In the genomic region with DNA sequence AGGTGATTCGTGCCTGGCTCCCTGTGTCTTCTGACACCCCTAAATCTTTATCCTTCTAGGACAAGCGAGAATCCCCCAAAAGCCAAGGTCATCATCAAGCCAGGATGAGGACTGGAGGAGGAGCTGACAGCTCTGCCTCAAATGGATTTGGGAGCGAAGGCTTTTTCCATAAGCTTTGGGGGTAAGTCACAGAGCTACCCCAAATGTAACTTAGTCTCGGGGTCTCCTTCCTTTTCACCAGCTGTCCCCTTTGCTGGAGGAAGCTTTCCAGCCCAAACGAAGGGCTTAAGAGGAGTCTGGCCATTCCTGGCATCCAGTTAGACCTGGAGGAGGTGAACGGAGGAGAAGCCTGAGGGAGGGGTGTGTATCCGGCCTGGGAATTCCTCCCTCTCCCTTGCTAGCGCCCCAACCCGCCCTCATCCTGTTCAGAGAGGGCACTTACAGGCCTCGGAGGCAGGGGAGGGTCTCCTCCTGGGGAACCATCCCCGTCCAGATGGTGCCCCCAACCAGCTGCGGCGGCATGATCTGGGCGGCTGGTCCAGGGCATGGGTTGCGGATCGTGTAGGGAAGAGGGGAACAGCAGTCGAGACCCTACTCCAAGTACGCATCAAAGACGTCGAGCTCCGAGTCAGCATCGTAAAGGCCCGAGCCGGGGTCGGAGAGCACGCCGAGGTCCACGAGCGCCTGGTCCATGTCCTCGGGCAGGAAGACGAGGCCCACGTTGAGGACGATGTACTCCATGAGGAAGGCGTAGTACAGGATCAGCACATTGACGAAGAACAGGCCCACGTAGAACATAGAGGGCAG, we compare ENCODE assay signal across 8 cellular contexts. TPM values are rescaled to one million over a fixed set of nuclear protein-coding genes. Genes with fewer than 3 reads are reported as not detected.
DNase-seq lines count a peak whose midpoint lies in the region; ATAC-seq and TF ChIP-seq lines count a peak whose summit lies in the region.

No MANE protein-coding gene starts in this region.

- H3K4me3 Mint-ChIP-seq in CD4-positive, alpha-beta memory T cell: peak overlapping the region; percentile 84 to 94 (median 92)

- H3K27me3 Mint-ChIP-seq in CD4-positive, alpha-beta memory T cell: no peaks in the 10 kb centered on the region

- POLR2A ChIA-PET in CD4-positive, alpha-beta memory T cell (lab: Charles Lee; ENCODE audit: partially characterized antibody): interaction anchor here (0.6 to 3.6 kb wide), 6 partner anchors 19 to 1850 kb away, joined by 3 to 15 read pairs (median 5); a partner anchor contains a TSS

- 2 to 6% methylated on average over 10 to 33 of the region's 36 CpGs for WGBS in body of pancreas, 2 donors
- WGBS in mesodermal cell (ENCODE audit: insufficient coverage in 2 of 2), 2 experiments: 14 to 23% methylated on average over 11 to 17 of the region's 36 CpGs

- no peak for TF ChIP-seq POLR2A in body of pancreas (IDR thresholded peaks at IDR 0.05)

- peaks cover 85% of the 10 kb centered on the region for H3K4me1 ChIP-seq in CD4-positive, alpha-beta memory T cell (ENCODE audit: insufficient read depth, low read length)
- H3K4me1 ChIP-seq in body of pancreas (peaks cover 81% of the 10 kb centered on the region), mesodermal cell (ENCODE audit: control insufficient read depth, insufficient read depth, low read length, poor library complexity, severe bottlenecking) (peaks cover 35% of the 10 kb centered on the region)

- CTCF ChIA-PET in CD4-positive, alpha-beta memory T cell (lab: Charles Lee; ENCODE audit: partially characterized antibody): interaction anchor here (1.3 to 1.5 kb wide), 3 partner anchors 18 to 22 kb away, joined by 3 to 9 read pairs (median 5); no protein-coding TSS in a partner anchor

- H3K27ac ChIP-seq in CD4-positive, alpha-beta memory T cell (ENCODE audit: low read depth, low read length): peak overlapping the region; percentile 56
- H3K27ac ChIP-seq in body of pancreas (peak overlapping the region in 3 of 4 donors; percentile 41 to 83 (median 78)), mesodermal cell (ENCODE audit: low read depth, low read length, severe bottlenecking) (no peak overlapping the region)

- peak overlapping the region; percentile 63 to 79 for H3K4me3 ChIP-seq in CD4-positive, alpha-beta memory T cell (ENCODE audit: low read length in 2 of 2)
- peak overlapping the region; percentile 26 to 82 for H3K4me3 ChIP-seq in body of pancreas
- H3K4me3 ChIP-seq in mesodermal cell (ENCODE audit: extremely low read depth, insufficient read depth, low read length, poor library complexity, severe bottlenecking): peak overlapping the region; percentile 61

- H3K36me3 ChIP-seq in CD4-positive, alpha-beta memory T cell (ENCODE audit: insufficient read depth, low read length): no peaks in the 10 kb centered on the region
- H3K36me3 ChIP-seq in body of pancreas (replicated peaks in 1 of 2; ENCODE audit: insufficient read depth in 1 of 2, low read depth in 2 of 2) (no peaks in the 10 kb centered on the region), mesodermal cell (ENCODE audit: control insufficient read depth, insufficient read depth, low read length) (peaks cover 24% of the 10 kb centered on the region)

- H3K27ac Mint-ChIP-seq in CD4-positive, alpha-beta memory T cell: peak overlapping the region; percentile 86 to 95 (median 88)

- H3K27me3 ChIP-seq in CD4-positive, alpha-beta memory T cell (ENCODE audit: insufficient read depth, low read length): no peaks in the 10 kb centered on the region
- H3K27me3 ChIP-seq in body of pancreas: no peaks in the 10 kb centered on the region

- peaks cover 1 to 12% of the 10 kb centered on the region in 2 donors for H3K36me3 Mint-ChIP-seq in CD4-positive, alpha-beta memory T cell

- H3K9me3 ChIP-seq in CD4-positive, alpha-beta memory T cell (ENCODE audit: control insufficient read depth in 1 of 2, low read length in 2 of 2): no peaks in the 10 kb centered on the region
- H3K9me3 ChIP-seq in body of pancreas (no peaks in the 10 kb centered on the region), mesodermal cell (ENCODE audit: control insufficient read depth, low read length) (no peaks in the 10 kb centered on the region)

- intact Hi-C loops in CD4-positive, alpha-beta memory T cell (cut with micrococcal nuclease): loop anchor here (5.0 kb wide), 4 partner anchors 856 to 1849 kb away; a partner anchor contains a TSS
- intact Hi-C loops in body of pancreas (cut with DNase I): no loop called here

- ATAC-seq in body of pancreas (no peak), HG03432 (IDR thresholded peaks at IDR 0.05; ENCODE audit: unreplicated experiment) (no peak), HG03045 (IDR thresholded peaks at IDR 0.05; ENCODE audit: unreplicated experiment) (no peak)

- H3K9me3 Mint-ChIP-seq in CD4-positive, alpha-beta memory T cell: peaks cover 0 to 2% (median 0%) of the 10 kb centered on the region in 8 donors

- no peak for TF ChIP-seq CTCF in body of pancreas (IDR thresholded peaks at IDR 0.05)

- peaks cover 68 to 92% (median 82%) of the 10 kb centered on the region in 4 donors for H3K4me1 Mint-ChIP-seq in CD4-positive, alpha-beta memory T cell

- peak in 1 of 5 donors; percentile 19 for DNase-seq in CD4-positive, alpha-beta memory T cell
- DNase-seq in HuH-7.5 (ENCODE audit: low spot score) (peak; percentile 33), body of pancreas (no peak), SW 1271 (lab: John Stamatoyannopoulos, UW) (no peak), EL (no peak)

RNA-seq across cellular contexts. Expression of a gene that starts 0.9 kb away (rescaled TPM):
- total RNA-seq in CD4-positive, alpha-beta memory T cell: 10 to 100 TPM; 37.9 to 41.2 TPM
- polyA plus RNA-seq in CD4-positive, alpha-beta memory T cell: 10 to 100 TPM; 60.2 to 66.3 TPM
- total RNA-seq in body of pancreas: 10 to 100 TPM; 29.8 to 51.1 TPM
- polyA plus RNA-seq in mesodermal cell (2013, experiment 1 of 2): 36.9 TPM
- 34.8 TPM for polyA plus RNA-seq in mesodermal cell (2013, experiment 2 of 2)

RNA-seq across cellular contexts. Expression of a gene that starts 3.0 kb away (rescaled TPM):
- total RNA-seq in CD4-positive, alpha-beta memory T cell: 10 to 100 TPM; 24.8 to 28.4 TPM
- polyA plus RNA-seq in CD4-positive, alpha-beta memory T cell: 10 to 100 TPM in 1 of 2 donors, 1 to 10 TPM in 1; 5.2 to 24.1 TPM
- total RNA-seq in body of pancreas: 10 to 100 TPM; 15.0 to 21.4 TPM
- 18.3 TPM for polyA plus RNA-seq in mesodermal cell (2013, experiment 1 of 2)
- polyA plus RNA-seq in mesodermal cell (2013, experiment 2 of 2): 17.3 TPM
